ENCODE assay signal across 8 cellular contexts in the genomic region with DNA sequence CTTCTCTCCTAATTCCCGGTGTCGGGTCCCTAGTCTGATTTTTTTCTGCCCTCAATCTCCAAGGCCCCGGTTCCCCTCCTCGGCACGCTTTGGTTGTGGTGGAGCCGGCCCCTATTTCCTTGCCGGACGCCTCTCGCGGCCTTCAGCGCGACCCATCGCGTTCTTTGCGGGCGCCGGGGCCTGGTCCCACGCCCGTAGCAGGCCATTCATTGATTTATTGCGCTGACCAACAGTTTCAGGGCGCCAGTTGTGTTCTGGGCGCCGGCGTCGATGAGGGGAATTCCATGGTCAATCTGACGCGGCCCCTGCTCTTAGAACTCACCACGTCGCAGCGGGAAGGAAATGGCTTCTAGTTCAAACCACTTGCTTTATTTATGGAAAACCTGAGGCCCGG. TPM values are rescaled to one million over a fixed set of nuclear protein-coding genes. Genes with fewer than 3 reads are reported as not detected.
DNase-seq lines count a peak whose midpoint lies in the region; ATAC-seq and TF ChIP-seq lines count a peak whose summit lies in the region.

No MANE protein-coding gene starts in this region.

- H3K4me3 ChIP-seq in Jurkat, Clone E6-1 (ENCODE audit: low read length), result peak overlapping the region; percentile 95
- peak overlapping the region; percentile 72 to 90 (median 88) for H3K4me3 ChIP-seq in right lobe of liver

- intact Hi-C loops in right lobe of liver (cut with DNase I), result no loop called here

- peaks cover 0 to 22% (median 7%) of the 10 kb centered on the region in 4 donors for H3K4me1 ChIP-seq in right lobe of liver

- H3K27ac ChIP-seq in cingulate gyrus (ENCODE audit: low read depth, low read length) (peak overlapping the region; percentile 99), right lobe of liver (peak overlapping the region; percentile 84 to 92 (median 86))

- TF ChIP-seq CTCF in right lobe of liver (IDR thresholded peaks at IDR 0.05), result no peak

- ATAC-seq in GM21717 (IDR thresholded peaks at IDR 0.05; ENCODE audit: unreplicated experiment) (peak; percentile 31), right lobe of liver (peak; percentile 36 to 51 (median 46))

- H3K27me3 ChIP-seq in right lobe of liver, result no peaks in the 10 kb centered on the region

- peak; percentile 30 for TF ChIP-seq POLR2A in right lobe of liver (IDR thresholded peaks at IDR 0.05)

- WGBS in right lobe of liver (ENCODE audit: insufficient coverage, low coverage, low lambda C conversion rate, missing lambda C conversion rate), result 3% methylated on average over 18 of the region's 31 CpGs

- DNase-seq in EH (ENCODE audit: low read depth) (peak; percentile 71), right lobe of liver (peak; percentile 55 to 61 (median 61)), globus pallidus (ENCODE audit: low spot score) (no peak)
- DNase-seq in Jurkat, Clone E6-1 (ENCODE audit: low read depth, low spot score), result peak; percentile 23
- DNase-seq in activated CD4-positive, alpha-beta T cell treated with anti-CD3 and anti-CD28 coated beads for 1 hour, result peak; percentile 50
- DNase-seq in stimulated activated CD4-positive, alpha-beta T cell treated with anti-CD3 and anti-CD28 coated beads, TNF-alpha, amount 100 ng/mL, for 1 hour (ENCODE audit: low read depth in 3 of 3, low spot score in 1 of 3), result peak; percentile 23 to 45 (median 31)

- peaks cover 0 to under 1% (median 0%) of the 10 kb centered on the region in 4 donors for H3K36me3 ChIP-seq in right lobe of liver

- no peaks in the 10 kb centered on the region for H3K9me3 ChIP-seq in right lobe of liver

RNA-seq across cellular contexts. Expression of a gene that starts 0.4 kb away (rescaled TPM):
- polyA plus RNA-seq in Jurkat, Clone E6-1 (2012; ENCODE audit: insufficient read depth, insufficient read length), result 76.6 TPM
- 10 to 100 TPM; 11.8 to 39.3 (median 19.2) TPM for total RNA-seq in right lobe of liver

RNA-seq across cellular contexts. Expression of a gene that starts 0.9 kb away (rescaled TPM):
- polyA plus RNA-seq in Jurkat, Clone E6-1 (2012; ENCODE audit: insufficient read depth, insufficient read length), result 10.0 TPM
- total RNA-seq in right lobe of liver, result 1 to 10 TPM; 4.8 to 8.9 (median 6.7) TPM

RNA-seq across cellular contexts. Expression of a gene that starts 38.7 kb away (rescaled TPM):
- 6.3 TPM for polyA plus RNA-seq in Jurkat, Clone E6-1 (2012; ENCODE audit: insufficient read depth, insufficient read length)
- total RNA-seq in right lobe of liver, result under 1 TPM; 0.31 to 0.95 (median 0.56) TPM
